Comparison of ENCODE assay signal across 10 cellular contexts in the genomic region with DNA sequence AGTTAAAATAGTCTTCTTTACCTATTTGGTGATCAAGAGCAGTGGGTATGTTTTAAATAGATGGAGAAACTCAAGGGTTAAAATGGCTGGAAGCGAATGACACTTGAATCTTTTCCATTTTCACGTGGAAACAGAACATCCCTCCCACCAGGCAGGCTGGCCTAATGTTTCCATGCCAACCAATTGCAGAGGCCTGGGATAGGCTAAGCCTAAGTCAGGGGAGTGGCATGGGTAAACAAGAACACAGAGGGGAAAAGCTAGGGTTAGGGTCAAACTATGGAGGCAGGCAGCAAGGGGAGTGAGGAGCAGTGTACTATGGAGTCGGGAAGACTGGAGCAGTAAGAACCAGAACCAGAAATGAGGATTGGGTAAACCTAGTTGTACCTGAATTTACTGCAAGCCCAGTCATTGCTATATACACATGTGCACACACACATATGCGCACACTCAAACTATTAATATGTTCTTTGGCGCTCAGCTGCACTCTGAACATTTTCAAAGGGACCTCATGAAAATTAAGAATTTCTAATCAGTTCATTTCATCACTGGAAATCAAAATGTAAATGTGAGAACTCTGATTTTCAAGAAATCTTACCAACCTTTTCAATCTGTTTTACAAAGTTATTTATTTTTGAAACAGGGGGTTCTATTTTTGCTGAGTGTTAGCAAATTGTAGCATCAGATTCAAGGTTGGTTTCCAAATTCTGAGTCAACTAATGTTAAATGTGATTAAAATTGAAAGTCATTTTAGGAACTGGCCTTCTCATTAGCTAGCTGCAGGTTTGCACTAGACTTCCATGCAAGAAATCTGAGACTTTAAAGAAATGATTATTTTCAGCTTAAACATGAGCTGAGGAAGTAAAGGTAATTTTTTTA.
DNase-seq lines count a peak whose midpoint lies in the region; ATAC-seq, FAIRE-seq and TF ChIP-seq lines count a peak whose summit lies in the region.
"Had no signal": no experiment of that assay in that cellular context is flagged by ENCODE, and none has a peak within 500 bp of the region (broad histone marks: within the 10 kb centered on the region; RNA-seq: fewer than 3 reads in every experiment).

No MANE protein-coding gene starts in this region.

- TF ChIP-seq EP300 in upper lobe of left lung (IDR thresholded peaks at IDR 0.05): no peak

- H3K4me3 ChIP-seq in upper lobe of left lung: no peak overlapping the region

- TF ChIP-seq POLR2A in GM12892 (IDR thresholded peaks at IDR 0.05; ENCODE audit: low read depth, low read length) (no peak), upper lobe of left lung (IDR thresholded peaks at IDR 0.05) (no peak)

- H3K36me3 ChIP-seq in upper lobe of left lung: no peaks in the 10 kb centered on the region

- H3K27ac ChIP-seq in upper lobe of left lung: no peak overlapping the region

- no peaks in the 10 kb centered on the region for H3K4me1 ChIP-seq in upper lobe of left lung

- TF ChIP-seq CTCF in upper lobe of left lung (IDR thresholded peaks at IDR 0.05): no peak

- DNase-seq in GM12892 (ENCODE audit: insufficient read length) (peak; percentile 8), NCI-H748 (lab: John Stamatoyannopoulos, UW; ENCODE audit: unreplicated experiment) (peak; percentile 76), upper lobe of left lung (no peak), SIG-M5 treated with dmso at 0.1 percent for 504 hours (lab: John Stamatoyannopoulos, UW; ENCODE audit: unreplicated experiment) (no peak), RKO (ENCODE audit: low spot score) (no peak)
- DNase-seq in activated CD8-positive, alpha-beta memory T cell treated with anti-CD3 and anti-CD28 coated beads for 24 hours: no peak
- DNase-seq: activated T-cell treated with anti-CD3 and anti-CD28 coated beads, Interleukin-2, amount 50 U/mL, for 1 hour; CD8-positive, alpha-beta memory T cell had no signal

- ATAC-seq in GM19468 (IDR thresholded peaks at IDR 0.05; ENCODE audit: extremely low read depth, unreplicated experiment) (peak; percentile 65), HG03095 (IDR thresholded peaks at IDR 0.05; ENCODE audit: unreplicated experiment) (peak; percentile 95), upper lobe of left lung (ENCODE audit: low FRiP score in 2 of 2) (no peak)

- 40 to 63% methylated on average over 5 of the region's 5 CpGs for WGBS in upper lobe of left lung, 2 donors

- peak; percentile 91 for FAIRE-seq in GM12892 (lab: Jason Lieb, UNC)

- no peaks in the 10 kb centered on the region for H3K27me3 ChIP-seq in upper lobe of left lung

- no peaks in the 10 kb centered on the region for H3K9me3 ChIP-seq in upper lobe of left lung

Comparison
In these comparisons a context has a peak if more than half of its experiments do, and no peak if none do; other contexts are left out.
1. DNase-seq: peak in GM12892 (single experiment) and NCI-H748 (single experiment); none in activated CD8-positive, alpha-beta memory T cell treated with anti-CD3 and anti-CD28 coated beads for 24 hours (single experiment), upper lobe of left lung (0 of 2), SIG-M5 treated with dmso at 0.1 percent for 504 hours (single experiment) and RKO (single experiment).
2. ATAC-seq: peak in GM19468 (single experiment) and HG03095 (single experiment); none in upper lobe of left lung (0 of 2).